In the genomic region with DNA sequence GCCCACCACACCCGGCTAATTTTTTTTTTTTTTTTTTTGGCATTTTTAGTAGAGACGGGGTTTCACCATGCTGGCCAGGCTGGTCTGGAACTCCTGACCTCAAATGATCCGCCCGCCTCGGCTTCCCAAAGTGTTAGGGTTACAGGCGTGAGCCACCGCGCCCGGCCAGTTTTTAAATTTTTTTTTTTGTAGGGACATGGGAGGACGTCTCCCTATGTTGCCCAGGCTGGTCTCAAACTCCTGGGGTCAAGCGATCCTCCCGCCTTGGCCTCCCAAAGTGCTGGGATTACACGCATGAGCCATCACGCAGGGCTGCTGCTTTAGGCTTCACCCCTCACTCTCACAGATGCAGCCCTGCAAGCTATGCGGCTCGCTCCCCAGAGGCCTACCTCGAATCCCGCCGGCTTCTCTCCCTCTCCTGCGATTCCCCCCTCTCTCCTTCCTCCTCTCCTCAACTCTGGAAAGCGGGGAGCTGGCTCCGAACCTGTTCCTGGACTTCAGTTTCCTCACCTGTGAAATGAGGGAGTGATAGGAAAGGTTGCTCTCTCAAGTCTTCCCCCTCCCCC, we compare ENCODE assay signal across 8 cellular contexts. TPM values are rescaled to one million over a fixed set of nuclear protein-coding genes. Genes with fewer than 3 reads are reported as not detected.
DNase-seq lines count a peak whose midpoint lies in the region; ATAC-seq and TF ChIP-seq lines count a peak whose summit lies in the region.

No MANE protein-coding gene starts in this region.

- H3K9me3 ChIP-seq in ascending aorta: no peaks in the 10 kb centered on the region
- H3K9me3 ChIP-seq in lower lobe of right lung: no peaks in the 10 kb centered on the region

- CTCF ChIA-PET in HEK293T (lab: Yijun Ruan, JAX): interaction anchor here (1.5 kb wide), 1 partner anchor 66 kb away, joined by 3 read pairs; no protein-coding TSS in a partner anchor

- H3K27ac ChIP-seq in ascending aorta: no peak overlapping the region
- H3K27ac ChIP-seq in lower lobe of right lung: no peak overlapping the region

- H3K36me3 ChIP-seq in ascending aorta: peaks cover 2 to 4% of the 10 kb centered on the region in 2 donors
- H3K36me3 ChIP-seq in lower lobe of right lung: peaks cover 8% of the 10 kb centered on the region

- no peak for ATAC-seq in stimulated activated naive CD8-positive, alpha-beta T cell treated with anti-CD3 and anti-CD28 coated beads, Interleukin-15, Interleukin-2, amounts not matched to agents 100 U/mL and 50 U/mL, for 24 hours
- ATAC-seq in lower lobe of right lung (no peak), GM18511 (IDR thresholded peaks at IDR 0.05; ENCODE audit: unreplicated experiment) (no peak), GM18858 (IDR thresholded peaks at IDR 0.05; ENCODE audit: unreplicated experiment) (no peak)

- POLR2A ChIA-PET in HEK293T (lab: Yijun Ruan, JAX): interaction anchor here (1.0 to 2.1 kb wide), 7 partner anchors 11 to 39 kb away, joined by 5 to 31 read pairs (median 11); a partner anchor contains a TSS

- H3K27me3 ChIP-seq in ascending aorta: no peaks in the 10 kb centered on the region
- no peaks in the 10 kb centered on the region for H3K27me3 ChIP-seq in lower lobe of right lung (ENCODE audit: low read depth)

- no peaks in the 10 kb centered on the region for H3K9me3 Mint-ChIP-seq in stimulated activated naive CD8-positive, alpha-beta T cell treated with anti-CD3 and anti-CD28 coated beads, Interleukin-15, Interleukin-2, amounts not matched to agents 100 ng/mL and 50 ng/mL, for 24 hours

- H3K27ac Mint-ChIP-seq in stimulated activated naive CD8-positive, alpha-beta T cell treated with anti-CD3 and anti-CD28 coated beads, Interleukin-15, Interleukin-2, amounts not matched to agents 100 ng/mL and 50 ng/mL, for 24 hours: peak overlapping the region; percentile 47

- H3K4me1 Mint-ChIP-seq in stimulated activated naive CD8-positive, alpha-beta T cell treated with anti-CD3 and anti-CD28 coated beads, Interleukin-15, Interleukin-2, amounts not matched to agents 100 ng/mL and 50 ng/mL, for 24 hours (ENCODE audit: low read depth): peaks cover 41% of the 10 kb centered on the region

- H3K4me1 ChIP-seq in ascending aorta (peaks cover 11 to 24% of the 10 kb centered on the region in 2 donors), lower lobe of right lung (peaks cover 42% of the 10 kb centered on the region)

- peak overlapping the region; percentile 75 to 97 for H3K4me3 ChIP-seq in ascending aorta
- H3K4me3 ChIP-seq in lower lobe of right lung: peak overlapping the region; percentile 88

- intact Hi-C loops in ascending aorta (cut with DNase I): no loop called here
- intact Hi-C loops in lower lobe of right lung (cut with DNase I): no loop called here

- H3K4me3 Mint-ChIP-seq in stimulated activated naive CD8-positive, alpha-beta T cell treated with anti-CD3 and anti-CD28 coated beads, Interleukin-15, Interleukin-2, amounts not matched to agents 100 ng/mL and 50 ng/mL, for 24 hours: peak overlapping the region; percentile 96

- H3K36me3 Mint-ChIP-seq in stimulated activated naive CD8-positive, alpha-beta T cell treated with anti-CD3 and anti-CD28 coated beads, Interleukin-15, Interleukin-2, amounts not matched to agents 100 ng/mL and 50 ng/mL, for 24 hours (ENCODE audit: low read depth): peaks cover 25% of the 10 kb centered on the region

- H3K27me3 Mint-ChIP-seq in stimulated activated naive CD8-positive, alpha-beta T cell treated with anti-CD3 and anti-CD28 coated beads, Interleukin-15, Interleukin-2, amounts not matched to agents 100 ng/mL and 50 ng/mL, for 24 hours: no peaks in the 10 kb centered on the region

- TF ChIP-seq CTCF in ascending aorta (IDR thresholded peaks at IDR 0.05): no peak
- TF ChIP-seq CTCF in lower lobe of right lung (IDR thresholded peaks at IDR 0.05): no peak

- no peak for DNase-seq in stimulated activated naive CD8-positive, alpha-beta T cell treated with anti-CD3 and anti-CD28 coated beads, Interleukin-15, Interleukin-2, amounts not matched to agents 100 U/mL and 50 U/mL, for 24 hours
- DNase-seq in ascending aorta (ENCODE audit: low spot score in 2 of 2) (no peak), lower lobe of right lung (no peak), HEK293T (ENCODE audit: extremely low spot score) (no peak), CD1c-positive myeloid dendritic cell (ENCODE audit: extremely low spot score) (no peak)

TF ChIP-seq in HEK293T, 16 proteins besides CTCF, POLR2A, EP300 and RAD21:
- TF ChIP-seq HDGF (IDR thresholded peaks at IDR 0.05; ENCODE audit: borderline replicate concordance) (no peak), SP1 (IDR thresholded peaks at IDR 0.05) (no peak), ELF4 (IDR thresholded peaks at IDR 0.05) (no peak), L3MBTL2 (conservative IDR thresholded peaks at IDR 0.05) (no peak), TARDBP (IDR thresholded peaks at IDR 0.05) (no peak), LEF1 (IDR thresholded peaks at IDR 0.05; ENCODE audit: borderline replicate concordance) (no peak), ZNF384 (IDR thresholded peaks at IDR 0.05) (no peak), CTBP1 (IDR thresholded peaks at IDR 0.05; ENCODE audit: borderline replicate concordance) (no peak), FOXM1 (IDR thresholded peaks at IDR 0.05; ENCODE audit: borderline replicate concordance) (no peak), BHLHE40 (IDR thresholded peaks at IDR 0.05; ENCODE audit: borderline replicate concordance) (no peak), NFRKB (IDR thresholded peaks at IDR 0.05) (no peak), SUZ12 (IDR thresholded peaks at IDR 0.05) (no peak), ARNT (IDR thresholded peaks at IDR 0.05) (no peak), FOXA1 (IDR thresholded peaks at IDR 0.05) (no peak), FOXK2 (IDR thresholded peaks at IDR 0.05) (no peak)
- TF ChIP-seq, protein P1, sequence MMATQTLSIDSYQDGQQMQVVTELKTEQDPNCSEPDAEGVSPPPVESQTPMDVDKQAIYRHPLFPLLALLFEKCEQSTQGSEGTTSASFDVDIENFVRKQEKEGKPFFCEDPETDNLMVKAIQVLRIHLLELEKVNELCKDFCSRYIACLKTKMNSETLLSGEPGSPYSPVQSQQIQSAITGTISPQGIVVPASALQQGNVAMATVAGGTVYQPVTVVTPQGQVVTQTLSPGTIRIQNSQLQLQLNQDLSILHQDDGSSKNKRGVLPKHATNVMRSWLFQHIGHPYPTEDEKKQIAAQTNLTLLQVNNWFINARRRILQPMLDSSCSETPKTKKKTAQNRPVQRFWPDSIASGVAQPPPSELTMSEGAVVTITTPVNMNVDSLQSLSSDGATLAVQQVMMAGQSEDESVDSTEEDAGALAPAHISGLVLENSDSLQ (IDR thresholded peaks at IDR 0.05): no peak

RNA-seq across cellular contexts. Expression of a gene that starts 0.9 kb away (rescaled TPM):
- total RNA-seq in ascending aorta: 7.0 TPM
- 5.2 TPM for total RNA-seq in lower lobe of right lung

RNA-seq across cellular contexts. Expression of a gene that starts 1.0 kb away (rescaled TPM):
- total RNA-seq in ascending aorta (92.9 TPM), lower lobe of right lung (162 TPM)

RNA-seq across cellular contexts. Expression of a gene that starts 29.5 kb away (rescaled TPM):
- total RNA-seq in ascending aorta (6.7 TPM), lower lobe of right lung (13.6 TPM)

RNA-seq across cellular contexts. Expression of a gene that starts 31.0 kb away (rescaled TPM):
- total RNA-seq in ascending aorta (107 TPM), lower lobe of right lung (27.4 TPM)

RNA-seq across cellular contexts. Expression of a gene that starts 39.1 kb away (rescaled TPM):
- total RNA-seq in ascending aorta (3.0 TPM), lower lobe of right lung (7.8 TPM)
